ENCODE assay signal across 30 cellular contexts in the genomic region with DNA sequence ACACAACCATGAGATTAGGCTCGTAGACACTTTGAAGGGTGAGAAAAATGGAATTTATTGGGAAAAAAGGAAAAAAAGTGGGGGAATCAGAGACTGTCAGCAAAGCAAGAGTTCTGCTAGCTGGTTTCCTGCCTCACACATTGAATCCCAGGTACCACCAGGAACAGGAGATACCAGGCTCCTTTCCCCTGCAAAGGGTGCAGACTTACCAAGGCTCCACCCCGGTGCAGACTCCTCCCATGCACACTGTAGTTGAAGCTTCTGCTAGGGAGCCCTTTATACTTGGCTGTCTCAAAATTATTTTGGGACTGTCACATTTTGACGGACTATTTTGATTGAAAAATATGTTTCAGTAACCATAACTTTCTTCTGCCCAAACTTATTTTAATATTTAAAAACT.
"Had no signal": no experiment of that assay in that cellular context is flagged by ENCODE, and none has a peak within 500 bp of the region (broad histone marks: within the 10 kb centered on the region; RNA-seq: fewer than 3 reads in every experiment).

No MANE protein-coding gene starts in this region.

- H3K27me3 Mint-ChIP-seq: activated CD4-positive, alpha-beta T cell treated with anti-CD3 and anti-CD28 coated beads, Interleukin-2, amount 10 ng/mL, durations not matched to agents 24 days and 14 days; activated CD8-positive, alpha-beta memory T cell treated with anti-CD3 and anti-CD28 coated beads, Interleukin-2, amount 10 ng/mL, durations not matched to agents 7 days and 5 days; activated naive CD8-positive, alpha-beta T cell treated with anti-CD3 and anti-CD28 coated beads, Interleukin-2, amount 50 U/mL, for 24 hours; T-cell had no signal

- DNase-seq: activated CD4-positive, alpha-beta T cell treated with anti-CD3 and anti-CD28 coated beads, Interleukin-2, amount 10 ng/mL, durations not matched to agents 24 days and 14 days; activated CD4-positive, alpha-beta T cell treated with anti-CD3 and anti-CD28 coated beads, Interleukin-2, amount 50 U/mL, for 48 hours; activated CD4-positive, CD25-positive, alpha-beta regulatory T cell treated with anti-CD3 and anti-CD28 coated beads, Interleukin-2, amount 50 U/mL, for 72 hours; activated CD8-positive, alpha-beta memory T cell treated with anti-CD3 and anti-CD28 coated beads, Interleukin-2, amount 10 ng/mL, durations not matched to agents 7 days and 5 days; activated effector memory CD4-positive, alpha-beta T cell treated with anti-CD3 and anti-CD28 coated beads, Interleukin-2, amount 50 U/mL, for 16 hours; activated naive CD4-positive, alpha-beta T cell treated with Interleukin-2 at 50 U/mL for 16 hours; activated naive CD8-positive, alpha-beta T cell treated with anti-CD3 and anti-CD28 coated beads, Interleukin-2, amount 50 U/mL, for 24 hours; activated T-cell treated with anti-CD3 and anti-CD28 coated beads, Interleukin-2, amount 50 U/mL, for 4 hours; amniotic stem cell; central memory CD4-positive, alpha-beta T cell; Karpas-422; MM.1S; NCI-H1105 treated with DMSO at 0.1 percent for 48 hours; NCI-H1436 treated with DMSO at 0.1 percent for 48 hours; NCI-H187; NCI-H2081 treated with DMSO at 0.1 percent for 48 hours; NCI-H2171; NCI-H2227 treated with DMSO at 0.1 percent for 48 hours; NCI-H526; NCI-H774; NK-92 treated with Interleukin-12 subunit alpha and Interleukin-12 subunit beta, amount 100 ng/mL, for 24 hours; SHP77; T-cell; T-helper 2 cell; T1000 had no signal

- H3K27ac Mint-ChIP-seq: activated CD4-positive, alpha-beta T cell treated with anti-CD3 and anti-CD28 coated beads, Interleukin-2, amount 10 ng/mL, durations not matched to agents 24 days and 14 days; activated CD8-positive, alpha-beta memory T cell treated with anti-CD3 and anti-CD28 coated beads, Interleukin-2, amount 10 ng/mL, durations not matched to agents 7 days and 5 days; activated naive CD4-positive, alpha-beta T cell treated with anti-CD3 and anti-CD28 coated beads, Interleukin-2, amount 50 U/mL, for 72 hours; activated naive CD8-positive, alpha-beta T cell treated with anti-CD3 and anti-CD28 coated beads, Interleukin-2, amount 50 U/mL, for 24 hours; T-cell had no signal

- H3K27me3 ChIP-seq: ascending aorta, body of pancreas, SJSA1 had no signal

- H3K9me3 Mint-ChIP-seq: activated naive CD4-positive, alpha-beta T cell treated with anti-CD3 and anti-CD28 coated beads, Interleukin-2, amount 50 U/mL, for 72 hours; activated T-cell treated with anti-CD3 and anti-CD28 coated beads, Interleukin-2, amount 50 U/mL, for 4 hours had no signal

- H3K4me1 Mint-ChIP-seq: activated CD4-positive, alpha-beta T cell treated with anti-CD3 and anti-CD28 coated beads, Interleukin-2, amount 10 ng/mL, durations not matched to agents 24 days and 14 days; activated CD8-positive, alpha-beta memory T cell treated with anti-CD3 and anti-CD28 coated beads, Interleukin-2, amount 10 ng/mL, durations not matched to agents 7 days and 5 days; activated naive CD8-positive, alpha-beta T cell treated with anti-CD3 and anti-CD28 coated beads, Interleukin-2, amount 50 U/mL, for 24 hours; T-cell had no signal

- H3K36me3 ChIP-seq: ascending aorta, SJSA1 had no signal

- H3K36me3 Mint-ChIP-seq: activated CD8-positive, alpha-beta memory T cell treated with anti-CD3 and anti-CD28 coated beads, Interleukin-2, amount 10 ng/mL, durations not matched to agents 7 days and 5 days; activated naive CD4-positive, alpha-beta T cell treated with anti-CD3 and anti-CD28 coated beads, Interleukin-2, amount 50 U/mL, for 72 hours; T-cell had no signal

- H3K4me3 Mint-ChIP-seq: activated CD4-positive, alpha-beta T cell treated with anti-CD3 and anti-CD28 coated beads, Interleukin-2, amount 10 ng/mL, durations not matched to agents 24 days and 14 days; activated CD8-positive, alpha-beta memory T cell treated with anti-CD3 and anti-CD28 coated beads, Interleukin-2, amount 10 ng/mL, durations not matched to agents 7 days and 5 days; activated naive CD8-positive, alpha-beta T cell treated with anti-CD3 and anti-CD28 coated beads, Interleukin-2, amount 50 U/mL, for 24 hours; activated T-cell treated with anti-CD3 and anti-CD28 coated beads, Interleukin-2, amount 50 U/mL, for 4 hours; T-cell had no signal

- H3K4me3 ChIP-seq: ascending aorta, body of pancreas, coronary artery, SJSA1 had no signal

- ATAC-seq: activated CD8-positive, alpha-beta memory T cell treated with anti-CD3 and anti-CD28 coated beads, Interleukin-2, amount 10 ng/mL, durations not matched to agents 7 days and 5 days; activated naive CD4-positive, alpha-beta T cell treated with anti-CD3 and anti-CD28 coated beads, Interleukin-2, amount 50 U/mL, for 72 hours; activated naive CD8-positive, alpha-beta T cell treated with anti-CD3 and anti-CD28 coated beads, Interleukin-2, amount 50 U/mL, for 24 hours; activated T-cell treated with anti-CD3 and anti-CD28 coated beads, Interleukin-2, amount 50 U/mL, for 4 hours; body of pancreas; T-cell had no signal
